16 cellular contexts compared by ENCODE assay signal in the genomic region with DNA sequence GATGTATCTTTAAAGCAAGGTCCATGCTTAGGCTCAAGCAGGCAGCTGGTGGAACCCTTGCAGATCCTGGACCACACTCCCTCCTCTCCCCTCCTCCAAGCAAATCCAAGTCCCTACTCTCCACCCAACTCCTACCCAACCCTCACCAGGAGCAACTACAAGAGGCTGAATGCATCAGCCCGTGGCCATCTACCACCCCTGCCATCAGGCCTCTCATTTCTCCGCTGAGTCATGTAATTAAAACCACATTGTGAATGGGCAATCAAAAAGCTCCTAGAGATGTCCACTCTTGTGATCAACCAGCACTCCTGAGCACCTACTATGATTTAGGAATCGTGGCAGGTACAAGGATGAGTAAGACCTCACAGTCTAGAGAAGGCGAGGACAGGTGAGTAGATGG.
DNase-seq lines count a peak whose midpoint lies in the region; TF ChIP-seq lines count a peak whose summit lies in the region.
"Had no signal": no experiment of that assay in that cellular context is flagged by ENCODE, and none has a peak within 500 bp of the region (broad histone marks: within the 10 kb centered on the region; RNA-seq: fewer than 3 reads in every experiment).

No MANE protein-coding gene starts in this region.

- H3K9me3 ChIP-seq in GM23248 (ENCODE audit: low read depth) (no peaks in the 10 kb centered on the region), endodermal cell (ENCODE audit: control insufficient read depth, low read length) (no peaks in the 10 kb centered on the region), Caco-2 (no peaks in the 10 kb centered on the region)

- TF ChIP-seq CTCF in AG09319 (IDR thresholded peaks at IDR 0.05; ENCODE audit: low read depth, low read length) (no peak), endodermal cell (conservative IDR thresholded peaks at IDR 0.05) (no peak), Caco-2 (IDR thresholded peaks at IDR 0.05; ENCODE audit: insufficient read depth in 1 of 2, low read depth in 1 of 2, low read length in 1 of 2, severe bottlenecking in 1 of 2, unreplicated experiment in 1 of 2) (no peak)

- no peaks in the 10 kb centered on the region for H3F3A ChIP-seq in GM23248 (ENCODE audit: insufficient read depth)

- H3K27me3 Mint-ChIP-seq in endodermal cell (ENCODE audit: insufficient read depth): no peaks in the 10 kb centered on the region
- peaks cover 16% of the 10 kb centered on the region for H3K27me3 Mint-ChIP-seq in Caco-2 (ENCODE audit: insufficient read depth, unreplicated experiment)

- H3K9me3 Mint-ChIP-seq in endodermal cell (peaks cover 2% of the 10 kb centered on the region), Caco-2 (ENCODE audit: unreplicated experiment) (no peaks in the 10 kb centered on the region)
- H3K9me3 Mint-ChIP-seq: CD8-positive, alpha-beta T cell had no signal

- no peak overlapping the region for H3K4me3 Mint-ChIP-seq in endodermal cell
- H3K4me3 Mint-ChIP-seq in Caco-2 (ENCODE audit: unreplicated experiment): no peak overlapping the region
- H3K4me3 Mint-ChIP-seq: CD8-positive, alpha-beta T cell; H9 had no signal

- no peaks in the 10 kb centered on the region for H3K36me3 Mint-ChIP-seq in endodermal cell (ENCODE audit: low read depth)
- H3K36me3 Mint-ChIP-seq in Caco-2 (ENCODE audit: insufficient read depth, unreplicated experiment): no peaks in the 10 kb centered on the region
- H3K36me3 Mint-ChIP-seq: CD8-positive, alpha-beta T cell had no signal

- peak overlapping the region; percentile 19 for H3K27ac Mint-ChIP-seq in endodermal cell
- H3K27ac Mint-ChIP-seq in Caco-2 (ENCODE audit: unreplicated experiment): no peak overlapping the region
- H3K27ac Mint-ChIP-seq: CD8-positive, alpha-beta T cell had no signal

- H3K9ac ChIP-seq in GM23248 (no peak overlapping the region), endodermal cell (ENCODE audit: extremely low read depth, low read length, poor library complexity, severe bottlenecking) (no peak overlapping the region)
- H3K9ac ChIP-seq: BLaER1 treated with 17β-estradiol and CSF1 and Interleukin-3, amounts not matched to agents 10 nM and 100 nM had no signal

- in situ Hi-C loops in GM23248 (cut with MboI): no loop called here

- WGBS in GM23248 (ENCODE audit: low coverage in 1 of 2, low lambda C conversion rate in 2 of 2, missing lambda C conversion rate in 2 of 2), 2 experiments: 51 to 73% methylated on average over 4 of the region's 4 CpGs
- 75 to 82% methylated on average over 4 of the region's 4 CpGs for WGBS in endodermal cell (ENCODE audit: insufficient coverage in 1 of 2, insufficient read length in 1 of 2), 2 experiments

- no peaks in the 10 kb centered on the region for H3K27me3 ChIP-seq in GM23248 (replicated peaks; ENCODE audit: insufficient read depth)
- no peaks in the 10 kb centered on the region for H3K27me3 ChIP-seq in endodermal cell (ENCODE audit: control insufficient read depth, insufficient read depth, low read length, poor library complexity, severe bottlenecking)
- H3K27me3 ChIP-seq in Caco-2 (replicated peaks; ENCODE audit: control insufficient read depth, insufficient read depth, low read length): no peaks in the 10 kb centered on the region; the same call in 1 of the 2 replicates
- H3K27me3 ChIP-seq: BLaER1 treated with 17β-estradiol and CSF1 and Interleukin-3, amounts not matched to agents 10 nM and 100 nM had no signal

- no TSS peak for BruUV-seq in Caco-2 (replicated peaks; lab: Mats Ljungman, UMichigan)

- no peaks in the 10 kb centered on the region for H4K20me1 ChIP-seq in GM23248 (ENCODE audit: insufficient read depth)

- DNase-seq in AG09319 (ENCODE audit: extremely low read depth, low read depth) (peak; percentile 11), GM23248 (peak; percentile 49), endodermal cell (no peak), fibroblast of the conjunctiva (ENCODE audit: low read depth) (peak; percentile 6), Caco-2 (no peak), SHP77 (lab: John Stamatoyannopoulos, UW) (no peak)
- DNase-seq in activated CD8-positive, alpha-beta memory T cell treated with anti-CD3 and anti-CD28 coated beads, Interleukin-2, amount 50 U/mL, for 48 hours: no peak
- DNase-seq: CD8-positive, alpha-beta T cell; DMS 273 treated with DMSO at 0.1 percent for 48 hours; DMS53; DND-41; EL; H9 had no signal

- H3K36me3 ChIP-seq in GM23248 (ENCODE audit: low read depth) (no peaks in the 10 kb centered on the region), endodermal cell (ENCODE audit: control insufficient read depth, insufficient read depth, low read length) (no peaks in the 10 kb centered on the region), Caco-2 (ENCODE audit: control insufficient read depth, insufficient read depth, low read length) (no peaks in the 10 kb centered on the region)

- H3K4me3 ChIP-seq in GM23248 (no peak overlapping the region), endodermal cell (ENCODE audit: low read length) (no peak overlapping the region), Caco-2 (ENCODE audit: low read depth, low read length) (no peak overlapping the region)
- H3K4me3 ChIP-seq: BLaER1 treated with 17β-estradiol and CSF1 and Interleukin-3, amounts not matched to agents 10 nM and 100 nM; GM12878 had no signal

- no peaks in the 10 kb centered on the region for H3K79me2 ChIP-seq in GM23248 (ENCODE audit: insufficient read depth)

- POLR2A ChIA-PET in Caco-2 (lab: Charles Lee): no interaction called here

- intact Hi-C loops in Caco-2 (cut with micrococcal nuclease; ENCODE audit: unreplicated experiment): no loop called here

- H3K27ac ChIP-seq in GM23248: no peak overlapping the region
- H3K27ac ChIP-seq in endodermal cell (ENCODE audit: low read depth, low read length): no peak overlapping the region
- H3K27ac ChIP-seq: BLaER1 treated with 17β-estradiol and CSF1 and Interleukin-3, amounts not matched to agents 10 nM and 100 nM; HL-60 had no signal

- H3K4me1 ChIP-seq in GM23248 (ENCODE audit: insufficient read depth): no peaks in the 10 kb centered on the region
- H3K4me1 ChIP-seq in endodermal cell (ENCODE audit: control insufficient read depth, insufficient read depth, low read length): no peaks in the 10 kb centered on the region
- no peaks in the 10 kb centered on the region for H3K4me1 ChIP-seq in Caco-2

- CTCF ChIA-PET in Caco-2 (lab: Charles Lee): no interaction called here

- no peaks in the 10 kb centered on the region for H3K9me2 ChIP-seq in GM23248 (ENCODE audit: insufficient read depth)

- H2AFZ ChIP-seq in GM23248: no peak overlapping the region

- no peaks in the 10 kb centered on the region for H3K4me1 Mint-ChIP-seq in endodermal cell
- H3K4me1 Mint-ChIP-seq in Caco-2 (ENCODE audit: low read depth, unreplicated experiment): no peaks in the 10 kb centered on the region
- H3K4me1 Mint-ChIP-seq: H9 had no signal

- H3K4me2 ChIP-seq in GM23248 (ENCODE audit: unreplicated experiment): no peak overlapping the region

Comparison
In these comparisons a context has a peak if more than half of its experiments do, and no peak if none do; other contexts are left out.
1. DNase-seq: peak in AG09319 (single experiment), GM23248 (single experiment) and fibroblast of the conjunctiva (single experiment); none in endodermal cell (single experiment), Caco-2 (0 of 2), SHP77 (0 of 2) and activated CD8-positive, alpha-beta memory T cell treated with anti-CD3 and anti-CD28 coated beads, Interleukin-2, amount 50 U/mL, for 48 hours (single experiment).